In genomic region chr2:135056790-135057189, GRCh38 we compare ENCODE assay signal across 18 cellular contexts. TPM values are rescaled to one million over a fixed set of nuclear protein-coding genes. Genes with fewer than 3 reads are reported as not detected.
DNase-seq lines count a peak whose midpoint lies in the region; ATAC-seq, FAIRE-seq and TF ChIP-seq lines count a peak whose summit lies in the region.
"Had no signal": no experiment of that assay in that cellular context is flagged by ENCODE, and none has a peak within 500 bp of the region (broad histone marks: within the 10 kb centered on the region; RNA-seq: fewer than 3 reads in every experiment).

No MANE protein-coding gene starts in this region.

- H3K79me2 ChIP-seq in astrocyte (ENCODE audit: insufficient read depth, low read length) = peaks cover 92% of the 10 kb centered on the region

- H3K4me1 Mint-ChIP-seq in activated T-cell treated with anti-CD3 and anti-CD28 coated beads, Interleukin-2, amount 50 U/mL, for 24 hours (ENCODE audit: low read depth) = peaks cover 69% of the 10 kb centered on the region
- H3K4me1 Mint-ChIP-seq in astrocyte (ENCODE audit: low read depth, unreplicated experiment) = peaks cover 17% of the 10 kb centered on the region
- H3K4me1 Mint-ChIP-seq in naive thymus-derived CD4-positive, alpha-beta T cell = peaks cover 33 to 75% (median 71%) of the 10 kb centered on the region in 7 donors

- no peak overlapping the region for H2AFZ ChIP-seq in astrocyte (ENCODE audit: low read depth, low read length)

- no peaks in the 10 kb centered on the region for H3K9me3 Mint-ChIP-seq in activated T-cell treated with anti-CD3 and anti-CD28 coated beads, Interleukin-2, amount 50 U/mL, for 24 hours
- no peaks in the 10 kb centered on the region for H3K9me3 Mint-ChIP-seq in astrocyte (ENCODE audit: unreplicated experiment)
- peaks cover 0 to 4% (median 0%) of the 10 kb centered on the region in 11 donors for H3K9me3 Mint-ChIP-seq in naive thymus-derived CD4-positive, alpha-beta T cell

- in situ Hi-C loops in GM13976 (cut with MboI; ENCODE audit: low sequenced_read_pairs, unreplicated experiment) = no loop called here

- H4K20me1 ChIP-seq in astrocyte (ENCODE audit: insufficient read depth, low read length) = peaks cover 28% of the 10 kb centered on the region

- peak overlapping the region; percentile 35 for H3K4me3 Mint-ChIP-seq in activated T-cell treated with anti-CD3 and anti-CD28 coated beads, Interleukin-2, amount 50 U/mL, for 24 hours
- H3K4me3 Mint-ChIP-seq in astrocyte (ENCODE audit: unreplicated experiment) = no peak overlapping the region
- H3K4me3 Mint-ChIP-seq in naive thymus-derived CD4-positive, alpha-beta T cell = peak overlapping the region in 6 of 10 donors; percentile 18 to 45 (median 34)
- H3K4me3 Mint-ChIP-seq: immature natural killer cell had no signal

- no peaks in the 10 kb centered on the region for H3K27me3 Mint-ChIP-seq in activated T-cell treated with anti-CD3 and anti-CD28 coated beads, Interleukin-2, amount 50 U/mL, for 24 hours
- no peaks in the 10 kb centered on the region for H3K27me3 Mint-ChIP-seq in astrocyte (ENCODE audit: low read depth, unreplicated experiment)
- peaks cover 0 to 5% (median 0%) of the 10 kb centered on the region in 5 donors for H3K27me3 Mint-ChIP-seq in naive thymus-derived CD4-positive, alpha-beta T cell
- H3K27me3 Mint-ChIP-seq: progenitor cell of endocrine pancreas had no signal

- no peak overlapping the region for H3K27ac ChIP-seq in astrocyte (ENCODE audit: low read depth, low read length)
- H3K27ac ChIP-seq in naive thymus-derived CD4-positive, alpha-beta T cell (ENCODE audit: low read depth, low read length) = no peak overlapping the region
- H3K27ac ChIP-seq: uterus had no signal

- no peak for TF ChIP-seq CTCF in astrocyte (IDR thresholded peaks at IDR 0.05; ENCODE audit: insufficient read depth, low read depth, low read length)
- TF ChIP-seq CTCF in GM13976 (IDR thresholded peaks at IDR 0.05; ENCODE audit: borderline replicate concordance, control extremely low read depth, extremely low read depth, insufficient read depth, missing control alignments) = no peak

- intact Hi-C loops in naive thymus-derived CD4-positive, alpha-beta T cell (cut with micrococcal nuclease) = no loop called here

- H3K9ac ChIP-seq in astrocyte (ENCODE audit: low read length) = no peak overlapping the region

- H3K36me3 ChIP-seq in astrocyte (ENCODE audit: insufficient read depth, low read length) = peaks cover 8% of the 10 kb centered on the region
- peaks cover 0 to 16% (median 6%) of the 10 kb centered on the region in 3 experiments for H3K36me3 ChIP-seq in naive thymus-derived CD4-positive, alpha-beta T cell (ENCODE audit: control insufficient read depth in 2 of 3, insufficient read depth in 3 of 3, low read length in 3 of 3)
- H3K36me3 ChIP-seq: uterus had no signal

- DNase-seq in activated T-cell treated with anti-CD3 and anti-CD28 coated beads, Interleukin-2, amount 50 U/mL, for 24 hours = no peak
- DNase-seq in activated T-cell treated with anti-CD3 and anti-CD28 coated beads, Interleukin-2, amount 50 U/mL, for 1 hour = no peak
- DNase-seq in LoVo (ENCODE audit: low spot score) (peak; percentile 45), astrocyte (ENCODE audit: low read depth) (no peak), superior temporal gyrus (ENCODE audit: extremely low spot score) (no peak), GM13976 (ENCODE audit: low spot score) (no peak)
- no peak for DNase-seq in naive thymus-derived CD4-positive, alpha-beta T cell
- DNase-seq: activated CD4-positive, alpha-beta T cell treated with anti-CD3 and anti-CD28 coated beads, Interleukin-2, amount 50 U/mL, for 1 hour; foreskin fibroblast; immature natural killer cell; KBM-7; NCI-H2029 treated with DMSO at 0.1 percent for 48 hours; stimulated activated CD8-positive, alpha-beta memory T cell treated with anti-CD3 and anti-CD28 coated beads, Interleukin-4, amount 100 ng/mL, for 48 hours; uterus had no signal

- H3K4me2 ChIP-seq in astrocyte (ENCODE audit: low read length) = no peak overlapping the region

- peak overlapping the region; percentile 82 for H3K27ac Mint-ChIP-seq in activated T-cell treated with anti-CD3 and anti-CD28 coated beads, Interleukin-2, amount 50 U/mL, for 24 hours
- peak overlapping the region; percentile 48 for H3K27ac Mint-ChIP-seq in astrocyte (ENCODE audit: unreplicated experiment)
- peak overlapping the region in 2 of 9 donors; percentile 9 to 44 for H3K27ac Mint-ChIP-seq in naive thymus-derived CD4-positive, alpha-beta T cell
- H3K27ac Mint-ChIP-seq: immature natural killer cell, progenitor cell of endocrine pancreas had no signal

- peaks cover 68% of the 10 kb centered on the region for H3K36me3 Mint-ChIP-seq in activated T-cell treated with anti-CD3 and anti-CD28 coated beads, Interleukin-2, amount 50 U/mL, for 24 hours (ENCODE audit: low read depth)
- H3K36me3 Mint-ChIP-seq in astrocyte (ENCODE audit: low read depth, unreplicated experiment) = peaks cover 10% of the 10 kb centered on the region
- H3K36me3 Mint-ChIP-seq in naive thymus-derived CD4-positive, alpha-beta T cell = peaks cover 5 to 39% (median 23%) of the 10 kb centered on the region in 5 donors

- H3K27me3 ChIP-seq in astrocyte (ENCODE audit: insufficient read depth, low read length) = no peaks in the 10 kb centered on the region
- no peaks in the 10 kb centered on the region for H3K27me3 ChIP-seq in naive thymus-derived CD4-positive, alpha-beta T cell (ENCODE audit: control insufficient read depth in 2 of 2, insufficient read depth in 2 of 2, low read length in 2 of 2)
- H3K27me3 ChIP-seq: uterus had no signal

- CTCF ChIA-PET in naive thymus-derived CD4-positive, alpha-beta T cell (lab: Charles Lee) = no interaction called here

- no peak for ATAC-seq in naive thymus-derived CD4-positive, alpha-beta T cell
- no peak for ATAC-seq in HG02610 (IDR thresholded peaks at IDR 0.05; ENCODE audit: unreplicated experiment)

- POLR2A ChIA-PET in naive thymus-derived CD4-positive, alpha-beta T cell (lab: Charles Lee) = no interaction called here

- FAIRE-seq in astrocyte (lab: Jason Lieb, UNC) = no peak

- peaks cover 20% of the 10 kb centered on the region for H3K4me1 ChIP-seq in astrocyte (ENCODE audit: insufficient read depth, low read length)
- peaks cover 0 to 22% of the 10 kb centered on the region in 2 donors for H3K4me1 ChIP-seq in naive thymus-derived CD4-positive, alpha-beta T cell (ENCODE audit: control insufficient read depth in 2 of 2, insufficient read depth in 2 of 2, low read length in 2 of 2)

- H3K4me3 ChIP-seq in astrocyte (ENCODE audit: insufficient read depth, low read depth, low read length) = no peak overlapping the region
- H3K4me3 ChIP-seq in naive thymus-derived CD4-positive, alpha-beta T cell (ENCODE audit: low read length) = no peak overlapping the region
- H3K4me3 ChIP-seq: uterus had no signal

- H3K9me3 ChIP-seq in astrocyte (ENCODE audit: insufficient read depth, low read depth, low read length) = no peaks in the 10 kb centered on the region
- H3K9me3 ChIP-seq in naive thymus-derived CD4-positive, alpha-beta T cell (ENCODE audit: control insufficient read depth in 2 of 3, low read length in 3 of 3) = no peaks in the 10 kb centered on the region
- H3K9me3 ChIP-seq: uterus had no signal

RNA-seq across cellular contexts. Expression of gene RAB3GAP1, which starts 4.7 kb away (rescaled TPM):
- 44.6 and 49.3 TPM in 2 replicates for total RNA-seq in astrocyte
- 10 to 100 TPM; 24.3 to 58.7 (median 42.9) TPM for total RNA-seq in naive thymus-derived CD4-positive, alpha-beta T cell
- 10 to 100 TPM; 25.3 to 31.2 TPM for polyA plus RNA-seq in naive thymus-derived CD4-positive, alpha-beta T cell

RNA-seq across cellular contexts. Expression of gene MAP3K19, which starts 9.5 kb away (rescaled TPM):
- total RNA-seq in astrocyte = not detected in 2 replicates
- under 1 TPM in 1 of 5 experiments, not detected in 4; 0.64 TPM for total RNA-seq in naive thymus-derived CD4-positive, alpha-beta T cell
- not detected for polyA plus RNA-seq in naive thymus-derived CD4-positive, alpha-beta T cell
- total RNA-seq: dermis microvascular lymphatic vessel endothelial cell, progenitor cell of endocrine pancreas had no signal
- polyA plus RNA-seq: adipose tissue, immature natural killer cell had no signal
